In the genomic region with DNA sequence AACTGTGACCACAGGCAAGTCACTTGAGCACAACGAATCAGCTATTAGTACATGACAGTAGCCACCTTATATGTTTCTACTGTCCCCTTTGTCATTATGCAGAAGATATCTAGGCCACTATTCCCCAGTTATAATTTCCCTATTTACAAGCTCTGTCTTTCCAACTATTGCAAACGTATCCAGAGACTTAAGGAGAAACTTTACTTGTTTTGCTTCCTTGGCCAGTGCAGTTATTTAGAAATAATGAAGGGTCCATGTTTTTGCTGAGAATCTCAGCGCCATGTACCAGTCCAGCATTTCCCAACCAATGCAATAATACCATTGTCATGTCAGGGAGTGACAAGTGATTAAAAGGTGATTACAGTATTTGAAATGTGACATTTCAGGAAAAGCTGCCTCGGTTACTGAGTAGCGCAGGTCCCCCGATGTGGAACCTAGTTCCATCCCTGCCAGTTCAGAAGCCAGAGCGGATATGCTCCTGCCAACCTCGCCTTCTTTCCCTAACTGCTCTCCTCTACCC, we compare ENCODE assay signal across 8 cellular contexts. TPM values are rescaled to one million over a fixed set of nuclear protein-coding genes. Genes with fewer than 3 reads are reported as not detected.
DNase-seq lines count a peak whose midpoint lies in the region; ATAC-seq and TF ChIP-seq lines count a peak whose summit lies in the region.

No MANE protein-coding gene starts in this region.

- peaks cover 0 to 2% (median 0%) of the 10 kb centered on the region in 3 donors for H3K27me3 Mint-ChIP-seq in immature natural killer cell (ENCODE audit: low read depth in 3 of 3)

- no peaks in the 10 kb centered on the region for H3F3A ChIP-seq in DOHH2 (ENCODE audit: control insufficient read depth, insufficient read depth)

- DNase-seq in HL-60 (ENCODE audit: low read depth in 1 of 2, low spot score in 1 of 2) (peak in 1 of 2 experiments; percentile 0), immature natural killer cell (no peak), GDM1 (lab: John Stamatoyannopoulos, UW) (no peak)

- H3K4me1 Mint-ChIP-seq in immature natural killer cell, result peaks cover 15 to 23% of the 10 kb centered on the region in 2 donors

- no peaks in the 10 kb centered on the region for H4K20me1 ChIP-seq in DOHH2 (ENCODE audit: control insufficient read depth, insufficient read depth, low read depth, low read length)

- H3K27ac ChIP-seq in DOHH2 (ENCODE audit: low read depth, low read length), result peak overlapping the region; percentile 14; the same call in 1 of the 2 replicates
- H3K27ac ChIP-seq in HL-60 (replicated peaks), result peak overlapping the region; percentile 80
- peak overlapping the region; percentile 86 for H3K27ac ChIP-seq in angular gyrus (ENCODE audit: low read depth, low read length)
- H3K27ac ChIP-seq in stomach smooth muscle (ENCODE audit: low read length), result peak overlapping the region; percentile 74

- H3K4me3 ChIP-seq in DOHH2 (ENCODE audit: low read length) (peak overlapping the region; percentile 80), HL-60 (replicated peaks; ENCODE audit: insufficient read depth, low read length) (peak overlapping the region; percentile 61), stomach smooth muscle (ENCODE audit: low read length in 2 of 2) (peak overlapping the region; percentile 71 to 81)

- H3K9ac ChIP-seq in stomach smooth muscle (ENCODE audit: low read length in 2 of 2), result peak overlapping the region; percentile 72 to 81

- no peaks in the 10 kb centered on the region for H3K9me3 Mint-ChIP-seq in immature natural killer cell

- peaks cover 10% of the 10 kb centered on the region for H3K27me3 ChIP-seq in DOHH2 (ENCODE audit: control insufficient read depth, low read length)
- no peaks in the 10 kb centered on the region for H3K27me3 ChIP-seq in HL-60 (ENCODE audit: insufficient read depth, poor library complexity, severe bottlenecking)
- no peaks in the 10 kb centered on the region for H3K27me3 ChIP-seq in stomach smooth muscle (ENCODE audit: control insufficient read depth in 1 of 2, insufficient read depth in 2 of 2, low read length in 2 of 2)

- no peaks in the 10 kb centered on the region; the same call in 1 of the 2 replicates for H3K36me3 ChIP-seq in DOHH2 (ENCODE audit: control insufficient read depth, low read length)
- H3K36me3 ChIP-seq in stomach smooth muscle (ENCODE audit: control insufficient read depth in 2 of 2, insufficient read depth in 2 of 2, low read length in 2 of 2), result no peaks in the 10 kb centered on the region

- H3K4me2 ChIP-seq in DOHH2 (ENCODE audit: low read length), result peak overlapping the region; percentile 96

- H3K9me2 ChIP-seq in DOHH2 (replicated peaks; ENCODE audit: control insufficient read depth, low read length), result no peaks in the 10 kb centered on the region

- H3K4me3 Mint-ChIP-seq in immature natural killer cell, result peak overlapping the region; percentile 78 to 88 (median 81)

- H3K36me3 Mint-ChIP-seq in immature natural killer cell, result peaks cover 0 to 8% (median 7%) of the 10 kb centered on the region in 3 donors

- peak overlapping the region in 3 of 6 donors; percentile 13 to 57 (median 48) for H3K27ac Mint-ChIP-seq in immature natural killer cell

- H3K4me1 ChIP-seq in DOHH2 (ENCODE audit: control insufficient read depth, low read length) (peaks cover 12% of the 10 kb centered on the region), stomach smooth muscle (ENCODE audit: control insufficient read depth, insufficient read depth, low read length) (no peaks in the 10 kb centered on the region)

- TF ChIP-seq CTCF in DOHH2 (IDR thresholded peaks at IDR 0.05; ENCODE audit: low read depth, low read length, poor library complexity, severe bottlenecking) (no peak), HL-60 (IDR thresholded peaks at IDR 0.05; ENCODE audit: insufficient read depth, low read length) (no peak)

- ATAC-seq in HG03521 (IDR thresholded peaks at IDR 0.05; ENCODE audit: unreplicated experiment) (no peak), HG03039 (IDR thresholded peaks at IDR 0.05; ENCODE audit: unreplicated experiment) (no peak)

- 0 out of 2 replicates have a peak, but pooled peaks cover 4% of the 10 kb centered on the region for H3K9me3 ChIP-seq in DOHH2 (ENCODE audit: control insufficient read depth, insufficient read depth, low read length)
- no peaks in the 10 kb centered on the region for H3K9me3 ChIP-seq in stomach smooth muscle (ENCODE audit: control insufficient read depth in 2 of 2, low read length in 2 of 2)

- H3K79me2 ChIP-seq in DOHH2 (ENCODE audit: control insufficient read depth, low read length), result peaks cover 6% of the 10 kb centered on the region

RNA-seq across cellular contexts. Expression of a gene that starts 0.7 kb away (rescaled TPM):
- polyA plus RNA-seq in immature natural killer cell, result 1 to 10 TPM in 2 of 3 donors, under 1 TPM in 1; 0.68 to 4.3 (median 3.9) TPM

RNA-seq across cellular contexts. Expression of a gene that starts 37.1 kb away (rescaled TPM):
- under 1 TPM in 2 of 3 donors, not detected in 1; 0.12 to 0.74 TPM for polyA plus RNA-seq in immature natural killer cell

Comparison
In these comparisons a context has a peak if more than half of its experiments do, and no peak if none do; other contexts are left out.
1. H3K27ac ChIP-seq: peak in every context shown above with its lines; median percentile 86 in angular gyrus; 80 in HL-60; 74 in stomach smooth muscle; 14 in DOHH2.